Comparison of ENCODE assay signal across 1 cellular context in genomic region chr9:107847977-107848376, GRCh38.
TF ChIP-seq lines count a peak whose summit lies in the region.

No MANE protein-coding gene starts in this region.

TF ChIP-seq in IMR-90, 13 proteins besides CTCF, POLR2A, EP300 and RAD21 (continued from another document):
- TF ChIP-seq CEBPB (IDR thresholded peaks at IDR 0.05; ENCODE audit: low read depth, low read length): no peak
- TF ChIP-seq SMC3 (IDR thresholded peaks at IDR 0.05; ENCODE audit: low read depth, low read length): no peak
- no peak for TF ChIP-seq RFX5 (IDR thresholded peaks at IDR 0.05; ENCODE audit: low read depth, low read length)
- no peak for TF ChIP-seq FOS (IDR thresholded peaks at IDR 0.05; ENCODE audit: low read depth, low read length)
- no peak for TF ChIP-seq USF2 (IDR thresholded peaks at IDR 0.05; ENCODE audit: low read depth, low read length)
